In the genomic region with DNA sequence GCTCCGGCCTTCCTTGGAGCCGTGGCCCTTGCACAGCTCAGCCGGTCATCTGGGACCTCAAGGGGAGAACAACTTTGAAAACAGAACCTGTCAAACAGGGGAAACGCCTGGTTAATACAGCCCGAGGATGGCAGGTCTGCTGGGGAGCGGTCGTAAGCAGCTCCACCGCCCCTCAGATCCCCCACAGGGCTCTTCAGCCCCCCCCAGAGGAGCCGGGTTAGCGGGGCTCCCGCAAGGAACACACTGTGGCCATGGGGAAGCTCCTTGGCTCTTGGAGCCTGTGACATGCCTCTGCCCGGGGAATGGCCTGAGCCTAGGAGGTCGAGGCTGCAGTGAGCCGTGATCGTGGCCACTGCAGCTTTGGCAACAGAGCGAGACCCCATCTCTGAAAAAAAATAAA, we compare ENCODE assay signal across 20 cellular contexts. TPM values are rescaled to one million over a fixed set of nuclear protein-coding genes. Genes with fewer than 3 reads are reported as not detected.
DNase-seq lines count a peak whose midpoint lies in the region; ATAC-seq, FAIRE-seq and TF ChIP-seq lines count a peak whose summit lies in the region.
"Had no signal": no experiment of that assay in that cellular context is flagged by ENCODE, and none has a peak within 500 bp of the region (broad histone marks: within the 10 kb centered on the region; RNA-seq: fewer than 3 reads in every experiment).

No MANE protein-coding gene starts in this region.

- H3K4me1 Mint-ChIP-seq in immature natural killer cell = peaks cover 43 to 50% of the 10 kb centered on the region in 2 donors

- H3K4me2 ChIP-seq in HepG2 (ENCODE audit: low read depth, low read length) = no peak overlapping the region
- H3K4me2 ChIP-seq: KMS-11 had no signal

- peak overlapping the region in 2 of 5 donors; percentile 21 to 46 for H3K4me3 Mint-ChIP-seq in immature natural killer cell

- peaks cover 0 to 20% (median 4%) of the 10 kb centered on the region in 3 donors for H3K27me3 Mint-ChIP-seq in immature natural killer cell (ENCODE audit: low read depth in 3 of 3)

- intact Hi-C loops in HepG2 (cut with micrococcal nuclease; ENCODE audit: unreplicated experiment) (no loop called here), right lobe of liver (cut with DNase I) (no loop called here), posterior cingulate gyrus (cut with DNase I) (no loop called here)

- H3K4me3 ChIP-seq in HepG2 (replicated peaks in 1 of 3; ENCODE audit: insufficient read depth in 1 of 3, low read depth in 2 of 3, low read length in 3 of 3) (no peak overlapping the region), right lobe of liver (no peak overlapping the region)
- H3K4me3 ChIP-seq: suprapubic skin had no signal

- H3K36me3 Mint-ChIP-seq in immature natural killer cell = no peaks in the 10 kb centered on the region

- 69% methylated on average over 13 of the region's 16 CpGs for WGBS in HepG2 (ENCODE audit: low lambda C conversion rate)
- WGBS in right lobe of liver (ENCODE audit: insufficient coverage, low coverage, low lambda C conversion rate, missing lambda C conversion rate) = 82% methylated on average over 10 of the region's 16 CpGs

- H3K27ac Mint-ChIP-seq in immature natural killer cell = peak overlapping the region in 3 of 6 donors; percentile 17 to 78 (median 48)

- H3K9me3 ChIP-seq in HepG2 (ENCODE audit: low read length) (no peaks in the 10 kb centered on the region), right lobe of liver (no peaks in the 10 kb centered on the region)
- H3K9me3 ChIP-seq: suprapubic skin had no signal

- in situ Hi-C loops in HepG2 (cut with HindIII; ENCODE audit: extremely low pct_ligation_motif_present, low pct_unique_long_range_greater_than_20kb) = no loop called here

- TF ChIP-seq CTCF in HepG2 (CRISPR knock-in tag; IDR thresholded peaks at IDR 0.05) (no peak), right lobe of liver (IDR thresholded peaks at IDR 0.05) (no peak), VCaP (conservative IDR thresholded peaks at IDR 0.05) (no peak)

- no peaks in the 10 kb centered on the region for H3K9me3 Mint-ChIP-seq in immature natural killer cell

- CTCF ChIA-PET in HepG2 (lab: Yijun Ruan, JAX; ENCODE audit: low intra/inter-chr PET ratio, low total read pairs) = no interaction called here

- TF ChIP-seq EP300 in HepG2 (IDR thresholded peaks at IDR 0.05; ENCODE audit: low read depth in 2 of 2, low read length in 2 of 2) = no peak
- no peak for TF ChIP-seq EP300 in HepG2 (CRISPR knock-in tag; IDR thresholded peaks at IDR 0.05; ENCODE audit: borderline replicate concordance)

- no peak for FAIRE-seq in HepG2 (lab: Jason Lieb, UNC)
- FAIRE-seq: GM18507, GM19239 had no signal

- H3K36me3 ChIP-seq in HepG2 (replicated peaks in 1 of 2; ENCODE audit: control insufficient read depth in 1 of 2, insufficient read depth in 2 of 2, low read length in 2 of 2) (no peaks in the 10 kb centered on the region), right lobe of liver (peaks cover 0 to 8% (median 2%) of the 10 kb centered on the region in 4 donors)

- H3K27me3 ChIP-seq in HepG2 (ENCODE audit: control insufficient read depth in 1 of 2, insufficient read depth in 2 of 2, low read length in 2 of 2) (no peaks in the 10 kb centered on the region; a peak in 1 of 5 replicates), right lobe of liver (no peaks in the 10 kb centered on the region)
- H3K27me3 ChIP-seq: suprapubic skin had no signal

- TF ChIP-seq POLR2A in HepG2 (IDR thresholded peaks at IDR 0.05; ENCODE audit: insufficient read depth in 1 of 2, low read depth in 2 of 2, low read length in 2 of 2) (no peak), right lobe of liver (IDR thresholded peaks at IDR 0.05) (no peak)

- DNase-seq in HepG2 (ENCODE audit: low spot score) (no peak), right lobe of liver (no peak), cerebellar cortex (ENCODE audit: low spot score) (peak; percentile 1), NCI-H526 treated with DMSO at 0.1 percent for 48 hours (lab: John Stamatoyannopoulos, UW) (no peak), immature natural killer cell (no peak), posterior cingulate gyrus (no peak)
- DNase-seq: AML-193, cerebellar nuclear complex, DMS153, foreskin melanocyte, NCI-H1417, SHP77 treated with DMSO at 0.1 percent for 48 hours, T-helper 9 cell had no signal

- H3K4me1 ChIP-seq in HepG2 (ENCODE audit: insufficient read depth, low read length) (peaks cover 2% of the 10 kb centered on the region), right lobe of liver (peaks cover 0 to 17% (median 5%) of the 10 kb centered on the region in 4 donors)

- POLR2A ChIA-PET in HepG2 (lab: Yijun Ruan, JAX) = no interaction called here

- no peaks in the 10 kb centered on the region for H4K20me1 ChIP-seq in HepG2 (ENCODE audit: insufficient read depth, low read length)

- TF ChIP-seq RAD21 in HepG2 (CRISPR knock-in tag; IDR thresholded peaks at IDR 0.05) = no peak

- no TSS peak for BruUV-seq in HepG2 (replicated peaks; lab: Mats Ljungman, UMichigan)

- H3K27ac ChIP-seq in HepG2 (ENCODE audit: extremely low read length, insufficient read depth, low read length) = no peak overlapping the region
- H3K27ac ChIP-seq in right lobe of liver = no peak overlapping the region
- peak overlapping the region; percentile 13; the same call in 1 of the 2 replicates for H3K27ac ChIP-seq in VCaP
- H3K27ac ChIP-seq in temporal lobe (ENCODE audit: low read depth, low read length) = peak overlapping the region; percentile 19
- H3K27ac ChIP-seq: HL-60, KMS-11, suprapubic skin had no signal

- no peak overlapping the region for H2AFZ ChIP-seq in HepG2 (ENCODE audit: low read length)

- H3K79me2 ChIP-seq in HepG2 (ENCODE audit: insufficient read depth, low read length) = no peaks in the 10 kb centered on the region

- H3K9ac ChIP-seq in HepG2 (ENCODE audit: insufficient read depth, low read depth, low read length) = no peak overlapping the region
- H3K9ac ChIP-seq: KMS-11 had no signal

- ATAC-seq in HepG2 (no peak), right lobe of liver (no peak)

TF ChIP-seq in HepG2, 621 proteins besides CTCF, POLR2A, EP300 and RAD21 (continues in another document):
- TF ChIP-seq ARID2 (CRISPR knock-in tag; IDR thresholded peaks at IDR 0.05; ENCODE audit: borderline replicate concordance) = no peak

RNA-seq across cellular contexts. Expression of a gene that starts 6.8 kb away (rescaled TPM):
- total RNA-seq in HepG2 (2016; rRNA removed; fragmentation: Illumina TruSeq; extraction: Trizol) = 12.0 and 13.9 TPM in 2 replicates
- 7.7 and 7.9 TPM in 2 replicates for total RNA-seq in HepG2 (2016; cell fraction: cytosol; rRNA removed; fragmentation: Illumina TruSeq; extraction: Trizol; ENCODE audit: low read depth)
- total RNA-seq in HepG2 (2016; cell fraction: insoluble cytoplasmic fraction; rRNA removed; fragmentation: Illumina TruSeq; extraction: Trizol) = 9.6 and 13.9 TPM in 2 replicates
- total RNA-seq in HepG2 (2016; cell fraction: membrane; rRNA removed; fragmentation: Illumina TruSeq; extraction: Trizol) = 17.8 and 22.1 TPM in 2 replicates
- total RNA-seq in HepG2 (2016; cell fraction: nucleus; rRNA removed; fragmentation: Illumina TruSeq; extraction: Trizol) = 10.1 and 11.0 TPM in 2 replicates
- polyA plus RNA-seq in HepG2 (2011; rRNA removed) = 5.5 and 7.1 TPM in 2 replicates
- polyA plus RNA-seq in HepG2 (2011; cell fraction: cytosol; rRNA removed) = 7.1 and 10.4 TPM in 2 replicates
- polyA plus RNA-seq in HepG2 (2011; cell fraction: nucleus; rRNA removed) = 9.4 and 12.5 TPM in 2 replicates
- 6.0 and 9.5 TPM in 2 replicates for polyA plus RNA-seq in HepG2 (2012)
- polyA plus RNA-seq in HepG2 (2016; cell fraction: cytosol; fragmentation: Illumina TruSeq; extraction: Trizol; ENCODE audit: low read depth) = 6.4 and 8.1 TPM in 2 replicates
- 14.5 and 15.8 TPM in 2 replicates for polyA plus RNA-seq in HepG2 (2016; cell fraction: insoluble cytoplasmic fraction; fragmentation: Illumina TruSeq; extraction: Trizol; ENCODE audit: low read depth)
- 14.9 and 17.1 TPM in 2 replicates for polyA plus RNA-seq in HepG2 (2016; cell fraction: membrane; fragmentation: Illumina TruSeq; extraction: Trizol; ENCODE audit: low read depth)
- 14.9 and 17.4 TPM in 2 replicates for polyA plus RNA-seq in HepG2 (2016; cell fraction: nucleus; fragmentation: Illumina TruSeq; extraction: Trizol; ENCODE audit: insufficient read depth, low read depth)
- polyA minus RNA-seq in HepG2 (2011; rRNA and poly(A)+ RNA removed; ENCODE audit: low replicate concordance) = 18.3 and 50.6 TPM in 2 replicates
- 7.9 and 8.8 TPM in 2 replicates for polyA minus RNA-seq in HepG2 (2011; cell fraction: cytosol; rRNA and poly(A)+ RNA removed)
- 4.7 and 8.0 TPM in 2 replicates for polyA minus RNA-seq in HepG2 (2011; cell fraction: nucleus; rRNA and poly(A)+ RNA removed)
- 10 to 100 TPM; 12.4 to 29.7 (median 15.4) TPM for total RNA-seq in right lobe of liver
- total RNA-seq in temporal lobe = 16.5 TPM
- 10 to 100 TPM; 44.3 to 78.6 (median 44.6) TPM for polyA plus RNA-seq in immature natural killer cell

RNA-seq across cellular contexts. Expression of a gene that starts 16.8 kb away (rescaled TPM):
- 10.5 and 12.3 TPM in 2 replicates for total RNA-seq in HepG2 (2016; rRNA removed; fragmentation: Illumina TruSeq; extraction: Trizol)
- total RNA-seq in HepG2 (2016; cell fraction: cytosol; rRNA removed; fragmentation: Illumina TruSeq; extraction: Trizol; ENCODE audit: low read depth) = 2.1 and 2.2 TPM in 2 replicates
- 9.0 and 12.3 TPM in 2 replicates for total RNA-seq in HepG2 (2016; cell fraction: insoluble cytoplasmic fraction; rRNA removed; fragmentation: Illumina TruSeq; extraction: Trizol)
- 5.3 TPM in 2 replicates for total RNA-seq in HepG2 (2016; cell fraction: membrane; rRNA removed; fragmentation: Illumina TruSeq; extraction: Trizol)
- total RNA-seq in HepG2 (2016; cell fraction: nucleus; rRNA removed; fragmentation: Illumina TruSeq; extraction: Trizol) = 8.0 and 9.6 TPM in 2 replicates
- 5.9 and 6.3 TPM in 2 replicates for polyA plus RNA-seq in HepG2 (2011; rRNA removed)
- 4.1 and 5.8 TPM in 2 replicates for polyA plus RNA-seq in HepG2 (2011; cell fraction: cytosol; rRNA removed)
- polyA plus RNA-seq in HepG2 (2011; cell fraction: nucleus; rRNA removed) = 28.9 and 40.8 TPM in 2 replicates
- 6.2 and 7.1 TPM in 2 replicates for polyA plus RNA-seq in HepG2 (2012)
- polyA plus RNA-seq in HepG2 (2016; cell fraction: cytosol; fragmentation: Illumina TruSeq; extraction: Trizol; ENCODE audit: low read depth) = 0.80 TPM in 2 replicates
- polyA plus RNA-seq in HepG2 (2016; cell fraction: insoluble cytoplasmic fraction; fragmentation: Illumina TruSeq; extraction: Trizol; ENCODE audit: low read depth) = 8.9 and 10.6 TPM in 2 replicates
- 2.4 and 2.5 TPM in 2 replicates for polyA plus RNA-seq in HepG2 (2016; cell fraction: membrane; fragmentation: Illumina TruSeq; extraction: Trizol; ENCODE audit: low read depth)
- polyA plus RNA-seq in HepG2 (2016; cell fraction: nucleus; fragmentation: Illumina TruSeq; extraction: Trizol; ENCODE audit: insufficient read depth, low read depth) = 15.3 and 15.7 TPM in 2 replicates
- 14.5 and 16.4 TPM in 2 replicates for polyA minus RNA-seq in HepG2 (2011; rRNA and poly(A)+ RNA removed; ENCODE audit: low replicate concordance)
- 9.2 and 9.6 TPM in 2 replicates for polyA minus RNA-seq in HepG2 (2011; cell fraction: cytosol; rRNA and poly(A)+ RNA removed)
- 10.6 and 13.4 TPM in 2 replicates for polyA minus RNA-seq in HepG2 (2011; cell fraction: nucleus; rRNA and poly(A)+ RNA removed)
- 10 to 100 TPM; 10.9 to 25.8 (median 13.8) TPM for total RNA-seq in right lobe of liver
- total RNA-seq in temporal lobe = 3.9 TPM
- 1 to 10 TPM; 2.1 to 6.2 (median 2.8) TPM for polyA plus RNA-seq in immature natural killer cell

Comparison
In these comparisons a context has a peak if more than half of its experiments do, and no peak if none do; other contexts are left out.
1. H3K27ac ChIP-seq: peak in VCaP (single experiment) and temporal lobe (single experiment); none in HepG2 (single experiment) and right lobe of liver (0 of 3).